Comparison of ENCODE assay signal across 27 cellular contexts in genomic region chr3:112048911-112049310, GRCh38. TPM values are rescaled to one million over a fixed set of nuclear protein-coding genes. Genes with fewer than 3 reads are reported as not detected.
"Had no signal": no experiment of that assay in that cellular context is flagged by ENCODE, and none has a peak within 500 bp of the region (broad histone marks: within the 10 kb centered on the region; RNA-seq: fewer than 3 reads in every experiment).

No MANE protein-coding gene starts in this region.

- H3K27ac ChIP-seq: breast epithelium, Peyer's patch, RWPE1, SJCRH30, WERI-Rb-1 had no signal

- H3K4me3 ChIP-seq: breast epithelium, Peyer's patch, SJCRH30 had no signal

- H3K9me3 ChIP-seq: breast epithelium, Peyer's patch, SJCRH30, SK-N-SH had no signal

- H3K36me3 ChIP-seq: breast epithelium, Peyer's patch, SJCRH30, WERI-Rb-1 had no signal

- DNase-seq: activated CD4-positive, alpha-beta T cell treated with anti-CD3 and anti-CD28 coated beads for 4 hours; activated CD8-positive, alpha-beta memory T cell treated with anti-CD3 and anti-CD28 coated beads, Interleukin-2, amount 50 U/mL, for 48 hours; activated CD8-positive, alpha-beta T cell treated with anti-CD3 and anti-CD28 coated beads for 36 hours; activated naive CD4-positive, alpha-beta T cell; activated T-cell treated with anti-CD3 and anti-CD28 coated beads, Interleukin-2, amount 50 U/mL, for 1 hour; aorta; caudate nucleus; KG1; NCI-H1048; NCI-H146; NCI-H1930; NCI-H2171; NCI-H2227 treated with DMSO at 0.1 percent for 48 hours; NCI-H446 treated with DMSO at 0.1 percent for 48 hours; NCI-H524 treated with DMSO at 0.1 percent for 48 hours; Peyer's patch; Right ventricle myocardium superior; SJCRH30; SK-N-SH; T-helper 1 cell; WERI-Rb-1 had no signal

- H3K4me2 ChIP-seq: SK-N-SH had no signal

- H3K4me1 ChIP-seq: breast epithelium, Peyer's patch, SJCRH30 had no signal

- ATAC-seq: activated CD4-positive, CD25-positive, alpha-beta regulatory T cell treated with anti-CD3 and anti-CD28 coated beads, Interleukin-2, amount 50 U/mL, for 24 hours; activated CD8-positive, alpha-beta T cell treated with anti-CD3 and anti-CD28 coated beads for 36 hours had no signal

- H3K9ac ChIP-seq: SK-N-SH had no signal

- H3K27me3 ChIP-seq: breast epithelium, Peyer's patch, SJCRH30 had no signal

RNA-seq across cellular contexts. Expression of gene TMPRSS7, which starts 14.4 kb away (rescaled TPM):
- total RNA-seq: activated CD8-positive, alpha-beta T cell treated with anti-CD3 and anti-CD28 coated beads for 36 hours; aorta; LHCN-M2; M059J; Peyer's patch; Right ventricle myocardium superior; SJCRH30; T-helper 2 cell treated with Interferon-gamma antibody and Interleukin-4, amounts not matched to agents 100 ng/mL and 5 ng/mL, for 36 hours had no signal
- polyA plus RNA-seq: aorta had no signal

RNA-seq across cellular contexts. Expression of gene TAGLN3, which starts 50.2 kb away (rescaled TPM):
- total RNA-seq: aorta, breast epithelium, LHCN-M2, Right ventricle myocardium superior had no signal
- polyA plus RNA-seq: aorta had no signal
